19 cellular contexts compared by ENCODE assay signal in the genomic region with DNA sequence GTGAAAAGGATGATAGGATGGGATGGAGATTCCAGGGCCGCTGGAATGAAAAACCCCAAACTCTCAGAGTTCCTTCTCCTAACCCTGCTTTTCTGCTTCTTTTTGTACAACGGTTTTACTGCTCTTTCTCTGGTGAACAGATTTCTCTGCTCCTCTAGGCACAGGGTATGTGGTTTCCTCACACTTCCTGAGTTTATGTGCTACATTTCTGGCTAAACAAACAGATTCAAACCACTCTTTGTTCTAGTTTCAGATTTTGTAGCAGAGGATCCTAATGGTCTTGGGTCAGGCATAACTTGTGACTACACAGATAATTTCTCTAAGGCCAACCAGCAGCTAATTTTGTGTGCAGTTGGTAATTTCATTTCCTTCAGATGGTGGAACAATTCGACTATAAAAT. TPM values are rescaled to one million over a fixed set of nuclear protein-coding genes. Genes with fewer than 3 reads are reported as not detected.
DNase-seq lines count a peak whose midpoint lies in the region; ATAC-seq and TF ChIP-seq lines count a peak whose summit lies in the region.
"Had no signal": no experiment of that assay in that cellular context is flagged by ENCODE, and none has a peak within 500 bp of the region (broad histone marks: within the 10 kb centered on the region; RNA-seq: fewer than 3 reads in every experiment).

No MANE protein-coding gene starts in this region.

- no peak overlapping the region for H3K4me3 ChIP-seq in GM12865 (ENCODE audit: low read depth, low read length)
- no peak overlapping the region for H3K4me3 ChIP-seq in astrocyte of the spinal cord (ENCODE audit: low read depth, low read length)
- H3K4me3 ChIP-seq: adrenal gland, colonic mucosa, left ventricle myocardium inferior, SJCRH30, thoracic aorta had no signal

- H3K27ac Mint-ChIP-seq in naive thymus-derived CD8-positive, alpha-beta T cell: peak overlapping the region in 8 of 10 donors; percentile 3 to 85 (median 31)
- H3K27ac Mint-ChIP-seq: naive B cell had no signal

- POLR2A ChIA-PET in naive thymus-derived CD8-positive, alpha-beta T cell (lab: Charles Lee): no interaction called here

- H3K4me3 Mint-ChIP-seq in naive thymus-derived CD8-positive, alpha-beta T cell: peak overlapping the region in 7 of 10 donors; percentile 1 to 61 (median 21)

- ATAC-seq in HG02884 (IDR thresholded peaks at IDR 0.05; ENCODE audit: unreplicated experiment) (peak; percentile 46), GM21447 (IDR thresholded peaks at IDR 0.05; ENCODE audit: unreplicated experiment) (no peak)
- peak in 1 of 2 donors; percentile 54 for ATAC-seq in naive thymus-derived CD8-positive, alpha-beta T cell
- ATAC-seq: esophagus mucosa had no signal

- in situ Hi-C loops in astrocyte of the spinal cord (cut with HindIII; ENCODE audit: low sequenced_read_pairs): no loop called here

- TF ChIP-seq CTCF in GM12865 (IDR thresholded peaks at IDR 0.05; ENCODE audit: insufficient read depth, low read depth, low read length, missing control alignments) (no peak), astrocyte of the spinal cord (IDR thresholded peaks at IDR 0.05; ENCODE audit: low read depth, low read length) (no peak)

- H3K27me3 Mint-ChIP-seq in naive thymus-derived CD8-positive, alpha-beta T cell: no peaks in the 10 kb centered on the region

- DNase-seq in GM12865 (ENCODE audit: low read depth): peak; percentile 47
- DNase-seq in astrocyte of the spinal cord (ENCODE audit: low read depth, low spot score): peak; percentile 51
- DNase-seq in naive thymus-derived CD8-positive, alpha-beta T cell: peak in 2 of 10 donors; percentile 15 to 18
- DNase-seq in SHP77 treated with DMSO at 0.1 percent for 48 hours (lab: John Stamatoyannopoulos, UW): no peak
- DNase-seq in stimulated activated naive CD4-positive, alpha-beta T cell treated with Interleukin-2 at 50 U/mL for 16 hours (lab: John Stamatoyannopoulos, UW): no peak
- DNase-seq: adrenal gland; colonic mucosa; DMS79 treated with DMSO at 0.1 percent for 48 hours; hippocampal formation; left ventricle myocardium inferior; naive B cell; NCI-H2171; SJCRH30; stimulated activated CD4-positive, alpha-beta T cell treated with anti-CD3 and anti-CD28 coated beads, Interleukin-1b, Interleukin-23, amount 100 ng/mL, for 48 hours had no signal

- H3K36me3 Mint-ChIP-seq in naive thymus-derived CD8-positive, alpha-beta T cell: no peaks in the 10 kb centered on the region
- H3K36me3 Mint-ChIP-seq: naive B cell had no signal

- H3K4me1 Mint-ChIP-seq in naive thymus-derived CD8-positive, alpha-beta T cell: peaks cover 16 to 30% (median 26%) of the 10 kb centered on the region in 4 donors
- H3K4me1 Mint-ChIP-seq: naive B cell had no signal

- no peaks in the 10 kb centered on the region for H3K9me3 Mint-ChIP-seq in naive thymus-derived CD8-positive, alpha-beta T cell

RNA-seq across cellular contexts. Expression of a gene that starts 52.6 kb away (rescaled TPM):
- 10 to 100 TPM; 48.2 to 49.6 TPM for total RNA-seq in naive thymus-derived CD8-positive, alpha-beta T cell
- 100 to 1,000 TPM; 102 to 125 (median 110) TPM for polyA plus RNA-seq in naive thymus-derived CD8-positive, alpha-beta T cell

RNA-seq across cellular contexts. Expression of a gene that starts 59.9 kb away (rescaled TPM):
- not detected for total RNA-seq in naive thymus-derived CD8-positive, alpha-beta T cell
- not detected for polyA plus RNA-seq in naive thymus-derived CD8-positive, alpha-beta T cell
- total RNA-seq: colonic mucosa, esophagus mucosa, SJCRH30, thoracic aorta had no signal
- polyA plus RNA-seq: BJ had no signal

Comparison
In these comparisons a context has a peak if more than half of its experiments do, and no peak if none do; other contexts are left out.
1. DNase-seq: peak in GM12865 (single experiment) and astrocyte of the spinal cord (single experiment); none in SHP77 treated with DMSO at 0.1 percent for 48 hours (single experiment) and stimulated activated naive CD4-positive, alpha-beta T cell treated with Interleukin-2 at 50 U/mL for 16 hours (single experiment).